10 cellular contexts compared by ENCODE assay signal in the genomic region with DNA sequence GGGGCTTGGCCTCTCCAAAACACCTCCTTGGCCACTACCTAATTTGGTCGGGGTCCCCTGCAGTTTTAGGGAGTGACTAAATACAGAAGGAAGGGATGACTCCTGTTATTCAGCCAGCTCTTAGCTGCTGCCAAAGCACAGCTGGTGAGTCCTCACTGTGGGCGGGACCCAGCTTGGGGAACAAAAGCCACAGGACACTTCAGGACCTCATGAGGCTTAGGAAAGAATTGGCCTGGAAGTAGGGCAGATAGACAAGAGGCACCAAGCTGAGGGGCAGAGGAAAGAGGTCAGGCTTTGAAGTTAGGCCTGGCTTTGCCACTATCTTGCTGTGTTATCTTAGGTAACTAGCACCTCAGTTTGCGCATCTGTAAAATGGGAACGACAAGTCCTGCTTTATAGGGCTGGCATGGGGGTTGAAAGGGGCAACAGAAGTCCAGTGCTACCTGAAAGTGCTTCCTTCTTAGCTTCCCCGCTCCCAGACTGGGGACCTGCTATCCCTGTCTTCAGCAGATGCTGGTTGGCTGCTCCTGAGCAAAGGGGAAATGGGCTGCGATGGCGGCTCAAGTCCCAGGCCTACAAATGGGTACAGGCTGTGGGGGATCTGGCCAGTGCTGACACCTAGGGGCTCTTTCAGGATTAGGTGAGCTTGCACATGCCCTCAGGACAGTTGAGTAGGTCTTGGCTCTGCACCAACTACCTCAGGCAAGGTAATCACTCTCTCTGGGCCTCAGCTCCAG. TPM values are rescaled to one million over a fixed set of nuclear protein-coding genes. Genes with fewer than 3 reads are reported as not detected.
DNase-seq lines count a peak whose midpoint lies in the region; ATAC-seq and TF ChIP-seq lines count a peak whose summit lies in the region.
"Had no signal": no experiment of that assay in that cellular context is flagged by ENCODE, and none has a peak within 500 bp of the region (broad histone marks: within the 10 kb centered on the region; RNA-seq: fewer than 3 reads in every experiment).

No MANE protein-coding gene starts in this region.

- TF ChIP-seq RAD21 in IMR-90 (IDR thresholded peaks at IDR 0.05; ENCODE audit: low read length), result no peak

- H2AK5ac ChIP-seq in IMR-90 (ENCODE audit: low read depth, low read length), result no peak overlapping the region

- H3K14ac ChIP-seq in IMR-90 (replicated peaks; ENCODE audit: low read depth, low read length), result no peak overlapping the region

- no peaks in the 10 kb centered on the region for H3K36me3 Mint-ChIP-seq in CD4-positive, alpha-beta T cell (ENCODE audit: low read depth)
- H3K36me3 Mint-ChIP-seq in T-helper 17 cell (ENCODE audit: low read depth), result no peaks in the 10 kb centered on the region

- H2BK120ac ChIP-seq in IMR-90 (ENCODE audit: low read depth, low read length), result no peak overlapping the region; the same call in 1 of the 2 replicates

- no peak overlapping the region for H3K4me3 Mint-ChIP-seq in CD4-positive, alpha-beta T cell
- H3K4me3 Mint-ChIP-seq in T-helper 17 cell, result no peak overlapping the region

- in situ Hi-C loops in IMR-90 (cut with MboI; ENCODE audit: low sequenced_read_pairs), result no loop called here

- H4K20me1 ChIP-seq in IMR-90 (ENCODE audit: insufficient read depth, low read length), result no peaks in the 10 kb centered on the region

- H3K4ac ChIP-seq in IMR-90 (ENCODE audit: low read depth, low read length), result no peak overlapping the region

- no peaks in the 10 kb centered on the region for H3K27me3 ChIP-seq in IMR-90 (ENCODE audit: control insufficient read depth, insufficient read depth, low read length)
- no peaks in the 10 kb centered on the region for H3K27me3 ChIP-seq in CD4-positive, alpha-beta T cell (ENCODE audit: control insufficient read depth, insufficient read depth, low read length)

- H3K79me1 ChIP-seq in IMR-90 (ENCODE audit: low read depth in 1 of 2, low read length in 2 of 2), result no peaks in the 10 kb centered on the region

- peaks cover 12% of the 10 kb centered on the region for H3K4me1 ChIP-seq in IMR-90 (ENCODE audit: control insufficient read depth, insufficient read depth, low read length)

- POLR2A ChIA-PET in IMR-90 (lab: Charles Lee; ENCODE audit: unreplicated experiment), result no interaction called here
- POLR2A ChIA-PET in CD4-positive, alpha-beta T cell (lab: Charles Lee), result no interaction called here

- H2AFZ ChIP-seq in IMR-90 (replicated peaks; ENCODE audit: low read length, poor library complexity), result peak overlapping the region; percentile 58

- DNase-seq in ELR (ENCODE audit: low read depth), result peak; percentile 70
- DNase-seq in IMR-90, result peak; percentile 77
- DNase-seq in choroid plexus epithelial cell (ENCODE audit: low read depth), result peak; percentile 68
- DNase-seq in myocyte (ENCODE audit: low read depth), result peak; percentile 96
- no peak for DNase-seq in CD4-positive, alpha-beta T cell
- DNase-seq in 8988T, result no peak
- DNase-seq in T-helper 17 cell, result no peak
- DNase-seq: amygdala, substantia nigra had no signal

- no peak overlapping the region for H2BK20ac ChIP-seq in IMR-90 (ENCODE audit: low read depth, low read length)

- H3K9ac ChIP-seq in IMR-90 (ENCODE audit: low read depth, low read length), result no peak overlapping the region

- H4K5ac ChIP-seq in IMR-90 (ENCODE audit: low read depth, low read length), result no peak overlapping the region

- H3K27ac ChIP-seq in IMR-90 (ENCODE audit: insufficient read depth, low read length), result no peak overlapping the region
- H3K27ac ChIP-seq in CD4-positive, alpha-beta T cell (ENCODE audit: low read depth, low read length), result no peak overlapping the region

- no peak overlapping the region for H3K4me3 ChIP-seq in IMR-90 (ENCODE audit: insufficient read depth, low read depth, low read length)
- no peak overlapping the region for H3K4me3 ChIP-seq in choroid plexus epithelial cell (ENCODE audit: low read depth, low read length)

- dilution Hi-C loops in IMR-90 (cut with HindIII; ENCODE audit: low sequenced_read_pairs, unreplicated experiment), result no loop called here

- TF ChIP-seq POLR2A in IMR-90 (IDR thresholded peaks at IDR 0.05; ENCODE audit: low read depth, low read length), result no peak

- H3K4me2 ChIP-seq in IMR-90 (ENCODE audit: low read depth, low read length), result no peak overlapping the region

- peak overlapping the region in 1 of 2 experiments; percentile 6; a peak in 1 of 4 replicates for H4K8ac ChIP-seq in IMR-90 (ENCODE audit: low read depth in 2 of 2, low read length in 2 of 2)

- no peaks in the 10 kb centered on the region for H3K9me3 Mint-ChIP-seq in CD4-positive, alpha-beta T cell

- no peak overlapping the region for H3K56ac ChIP-seq in IMR-90 (ENCODE audit: extremely low read depth, insufficient read depth, low read length)

- H3K18ac ChIP-seq in IMR-90 (ENCODE audit: low read depth, low read length), result no peak overlapping the region

- peaks cover 9% of the 10 kb centered on the region for H3K9me1 ChIP-seq in IMR-90 (ENCODE audit: insufficient read depth, low read length)

- TF ChIP-seq CTCF in IMR-90 (conservative IDR thresholded peaks at IDR 0.05; ENCODE audit: low read depth, low read length), result no peak
- TF ChIP-seq CTCF in choroid plexus epithelial cell (conservative IDR thresholded peaks at IDR 0.05; ENCODE audit: low read depth, low read length), result no peak
- no peak for TF ChIP-seq CTCF in CD4-positive, alpha-beta T cell (IDR thresholded peaks at IDR 0.05)

- 76% methylated on average over 3 of the region's 7 CpGs; no CpG with 5 or more reads in 1 of the 2 experiments for WGBS in IMR-90 (ENCODE audit: extremely low coverage in 2 of 2, insufficient read length in 1 of 2), 2 experiments

- H3K27ac Mint-ChIP-seq in CD4-positive, alpha-beta T cell, result no peak overlapping the region
- no peak overlapping the region for H3K27ac Mint-ChIP-seq in T-helper 17 cell

- H3K36me3 ChIP-seq in IMR-90 (ENCODE audit: control insufficient read depth, insufficient read depth, low read length), result no peaks in the 10 kb centered on the region

- H3K4me1 Mint-ChIP-seq in CD4-positive, alpha-beta T cell (ENCODE audit: low read depth), result peaks cover 36% of the 10 kb centered on the region
- peaks cover 33% of the 10 kb centered on the region for H3K4me1 Mint-ChIP-seq in T-helper 17 cell

- no peak overlapping the region for H2BK15ac ChIP-seq in IMR-90 (ENCODE audit: low read depth, low read length)

- BruUV-seq in IMR-90 (replicated peaks; lab: Mats Ljungman, UMichigan), result no TSS peak

- peak; percentile 38 for ATAC-seq in IMR-90 (ENCODE audit: low read depth)
- ATAC-seq in HG02678 (IDR thresholded peaks at IDR 0.05; ENCODE audit: unreplicated experiment), result no peak
- no peak for ATAC-seq in CD4-positive, alpha-beta T cell (ENCODE audit: poor library complexity)
- ATAC-seq in T-helper 17 cell, result no peak

- no peak overlapping the region for H2BK5ac ChIP-seq in IMR-90 (ENCODE audit: low read depth, low read length, poor library complexity, severe bottlenecking)

- H3K9me3 ChIP-seq in IMR-90 (ENCODE audit: control insufficient read depth, insufficient read depth, low read length) (no peaks in the 10 kb centered on the region), T-helper 17 cell (ENCODE audit: control insufficient read depth, low read length, poor library complexity, severe bottlenecking) (no peaks in the 10 kb centered on the region)
- H3K9me3 ChIP-seq in CD4-positive, alpha-beta T cell (ENCODE audit: control insufficient read depth, low read length), result no peaks in the 10 kb centered on the region

- H2AK9ac ChIP-seq in IMR-90 (replicated peaks; ENCODE audit: low read depth, low read length, poor library complexity), result peak overlapping the region; percentile 51

- CTCF ChIA-PET in IMR-90 (lab: Yijun Ruan, JAX), result interaction anchor here (0.5 to 0.6 kb wide), 2 partner anchors 43 to 260 kb away, joined by 3 to 5 read pairs; no protein-coding TSS in a partner anchor
- CTCF ChIA-PET in CD4-positive, alpha-beta T cell (lab: Charles Lee), result no interaction called here

- no peaks in the 10 kb centered on the region for H3K27me3 Mint-ChIP-seq in CD4-positive, alpha-beta T cell
- H3K27me3 Mint-ChIP-seq in T-helper 17 cell, result no peaks in the 10 kb centered on the region

- no peak overlapping the region for H4K91ac ChIP-seq in IMR-90 (ENCODE audit: insufficient read depth, low read depth, low read length)

- H3K23ac ChIP-seq in IMR-90 (ENCODE audit: low read depth, low read length), result no peak overlapping the region

- intact Hi-C loops in IMR-90 (cut with micrococcal nuclease), result no loop called here
- intact Hi-C loops in CD4-positive, alpha-beta T cell (cut with DNase I, micrococcal nuclease), result no loop called here

TF ChIP-seq in IMR-90, 13 proteins besides CTCF, POLR2A, EP300 and RAD21:
- TF ChIP-seq RCOR1 (IDR thresholded peaks at IDR 0.05; ENCODE audit: insufficient replicate concordance, low read length) (peak; percentile 87), SMC3 (IDR thresholded peaks at IDR 0.05; ENCODE audit: low read depth, low read length) (no peak), BHLHE40 (IDR thresholded peaks at IDR 0.05; ENCODE audit: low read depth, low read length) (no peak), FOS (IDR thresholded peaks at IDR 0.05; ENCODE audit: low read depth, low read length) (no peak)

RNA-seq across cellular contexts. Expression of a gene that starts 15.7 kb away (rescaled TPM):
- total RNA-seq in IMR-90 (2012; rRNA removed) (6.7 and 7.3 TPM in 2 replicates), myocyte (509 and 774 TPM in 2 replicates), T-helper 17 cell (10 to 100 TPM; 25.7 to 26.4 TPM)
- polyA plus RNA-seq in IMR-90 (2012; rRNA removed), result 16.8 and 17.2 TPM in 2 replicates
- polyA plus RNA-seq in IMR-90 (2012; cell fraction: cytosol; rRNA removed), result 31.2 and 35.3 TPM in 2 replicates
- polyA plus RNA-seq in IMR-90 (2012; cell fraction: nucleus; rRNA removed; ENCODE audit: low replicate concordance), result 5.7 and 7.7 TPM in 2 replicates
- polyA plus RNA-seq in myocyte (2012), result 257 TPM
- 10 to 100 TPM; 33.6 to 36.2 TPM for total RNA-seq in CD4-positive, alpha-beta T cell

RNA-seq across cellular contexts. Expression of a gene that starts 21.3 kb away (rescaled TPM):
- total RNA-seq in IMR-90 (2012; rRNA removed) (not detected in 2 replicates), myocyte (0.05 and 0.29 TPM in 2 replicates), T-helper 17 cell (10 to 100 TPM in 1 of 2 donors, 1 to 10 TPM in 1; 3.3 to 12.6 TPM)
- polyA plus RNA-seq in IMR-90 (2012; rRNA removed), result not detected in 2 replicates
- not detected in 2 replicates for polyA plus RNA-seq in IMR-90 (2012; cell fraction: cytosol; rRNA removed)
- polyA plus RNA-seq in IMR-90 (2012; cell fraction: nucleus; rRNA removed; ENCODE audit: low replicate concordance), result 0.08 TPM in 1 of 2 replicates, not detected in the other
- polyA plus RNA-seq in myocyte (2012), result not detected
- total RNA-seq in CD4-positive, alpha-beta T cell, result 1 to 10 TPM; 3.0 to 3.2 TPM

RNA-seq across cellular contexts. Expression of a gene that starts 52.4 kb away (rescaled TPM):
- 1.7 and 2.0 TPM in 2 replicates for total RNA-seq in IMR-90 (2012; rRNA removed)
- 11.6 and 16.1 TPM in 2 replicates for polyA plus RNA-seq in IMR-90 (2012; rRNA removed)
- 4.9 and 11.5 TPM in 2 replicates for polyA plus RNA-seq in IMR-90 (2012; cell fraction: cytosol; rRNA removed)
- polyA plus RNA-seq in IMR-90 (2012; cell fraction: nucleus; rRNA removed; ENCODE audit: low replicate concordance), result 25.9 and 46.8 TPM in 2 replicates
- 46.6 and 55.3 TPM in 2 replicates for total RNA-seq in myocyte
- polyA plus RNA-seq in myocyte (2012), result 67.3 TPM
- total RNA-seq in CD4-positive, alpha-beta T cell, result 10 to 100 TPM; 20.8 to 22.9 TPM
- 10 to 100 TPM; 15.9 to 18.7 TPM for total RNA-seq in T-helper 17 cell

Comparison
In these comparisons a context has a peak if more than half of its experiments do, and no peak if none do; other contexts are left out.
1. DNase-seq: peak in ELR (single experiment), IMR-90 (single experiment), choroid plexus epithelial cell (single experiment) and myocyte (single experiment); none in CD4-positive, alpha-beta T cell (0 of 10), 8988T (single experiment) and T-helper 17 cell (0 of 3).
2. RNA of a gene that starts 15.7 kb away (total RNA-seq): 509 to 774 TPM in myocyte; 33.6 to 36.2 TPM in CD4-positive, alpha-beta T cell, 25.7 to 26.4 TPM in T-helper 17 cell and 6.7 to 7.3 TPM in IMR-90; every median in the first group is over 10 times any median in the second.